In the genomic region with DNA sequence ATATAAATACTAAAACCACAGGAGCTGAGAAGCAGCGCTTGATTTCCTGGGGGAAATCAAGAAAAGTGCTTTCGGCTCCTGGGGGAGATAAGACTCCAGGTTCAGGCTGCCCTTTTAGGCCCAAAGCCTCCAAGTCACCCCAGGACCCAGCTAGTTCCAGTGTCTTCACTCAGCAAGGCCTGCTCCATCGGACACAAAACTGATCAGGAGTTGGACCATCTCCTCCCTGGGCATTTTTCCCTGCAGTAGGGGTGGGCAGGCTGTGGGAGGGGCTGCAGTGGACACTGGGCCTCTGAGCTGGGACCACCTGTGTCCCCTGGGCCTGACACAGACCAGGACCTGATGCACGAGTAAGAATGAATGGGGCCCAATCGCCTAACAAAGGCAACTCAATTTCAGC, we compare ENCODE assay signal across 18 cellular contexts.
"Had no signal": no experiment of that assay in that cellular context is flagged by ENCODE, and none has a peak within 500 bp of the region (broad histone marks: within the 10 kb centered on the region; RNA-seq: fewer than 3 reads in every experiment).

No MANE protein-coding gene starts in this region.

- H3K9me3 ChIP-seq: gastrocnemius medialis, neutrophil, psoas muscle, sigmoid colon, thyroid gland had no signal

- H3K4me3 Mint-ChIP-seq: memory B cell; natural killer cell; stimulated activated memory B cell treated with anti-CD40 and anti-IgM and Interleukin-4, amounts not matched to agents 10 μg/mL and 1 μg/mL and 100 μg/mL, for 72 hours; stimulated activated naive CD8-positive, alpha-beta T cell treated with anti-CD3 and anti-CD28 coated beads, Interleukin-15, Interleukin-2, amounts not matched to agents 100 ng/mL and 50 ng/mL, for 24 hours had no signal

- H3K4me3 ChIP-seq: gastrocnemius medialis, lung, psoas muscle, sigmoid colon, thyroid gland had no signal

- H3K36me3 Mint-ChIP-seq: natural killer cell had no signal

- H3K27me3 Mint-ChIP-seq: memory B cell; stimulated activated memory B cell treated with anti-CD40 and anti-IgM and Interleukin-4, amounts not matched to agents 10 μg/mL and 1 μg/mL and 100 μg/mL, for 72 hours; stimulated activated naive CD8-positive, alpha-beta T cell treated with anti-CD3 and anti-CD28 coated beads, Interleukin-15, Interleukin-2, amounts not matched to agents 100 ng/mL and 50 ng/mL, for 24 hours had no signal

- H3K9me3 Mint-ChIP-seq: memory B cell; natural killer cell; stimulated activated memory B cell treated with anti-CD40 and anti-IgM and Interleukin-4, amounts not matched to agents 10 μg/mL and 1 μg/mL and 100 μg/mL, for 72 hours; stimulated activated naive CD8-positive, alpha-beta T cell treated with anti-CD3 and anti-CD28 coated beads, Interleukin-15, Interleukin-2, amounts not matched to agents 100 ng/mL and 50 ng/mL, for 24 hours had no signal

- H3K4me1 ChIP-seq: thyroid gland had no signal

- DNase-seq: cortex of kidney; effector CD4-positive, alpha-beta T cell; foreskin fibroblast; gastrocnemius medialis; head of caudate nucleus; natural killer cell; psoas muscle; right cardiac atrium; sigmoid colon; stimulated activated CD4-positive, alpha-beta T cell treated with anti-CD3 and anti-CD28 coated beads, Interleukin-4, amount 100 ng/mL, for 4 hours; thyroid gland; trophoblast cell had no signal

- ATAC-seq: gastrocnemius medialis; left lobe of liver; natural killer cell; psoas muscle; right cardiac atrium; stimulated activated memory B cell treated with anti-CD40 and anti-IgM and Interleukin-4, amounts not matched to agents 10 μg/mL and 1 μg/mL and 100 μg/mL, for 72 hours had no signal

- H3K27me3 ChIP-seq: gastrocnemius medialis, neutrophil, sigmoid colon, thyroid gland had no signal

- H3K27ac ChIP-seq: neutrophil, psoas muscle, sigmoid colon, thyroid gland had no signal

- H3K27ac Mint-ChIP-seq: memory B cell; natural killer cell; stimulated activated memory B cell treated with anti-CD40 and anti-IgM and Interleukin-4, amounts not matched to agents 10 μg/mL and 1 μg/mL and 100 μg/mL, for 72 hours; stimulated activated naive CD8-positive, alpha-beta T cell treated with anti-CD3 and anti-CD28 coated beads, Interleukin-15, Interleukin-2, amounts not matched to agents 100 ng/mL and 50 ng/mL, for 24 hours had no signal
